ENCODE assay signal across 8 cellular contexts in the genomic region with DNA sequence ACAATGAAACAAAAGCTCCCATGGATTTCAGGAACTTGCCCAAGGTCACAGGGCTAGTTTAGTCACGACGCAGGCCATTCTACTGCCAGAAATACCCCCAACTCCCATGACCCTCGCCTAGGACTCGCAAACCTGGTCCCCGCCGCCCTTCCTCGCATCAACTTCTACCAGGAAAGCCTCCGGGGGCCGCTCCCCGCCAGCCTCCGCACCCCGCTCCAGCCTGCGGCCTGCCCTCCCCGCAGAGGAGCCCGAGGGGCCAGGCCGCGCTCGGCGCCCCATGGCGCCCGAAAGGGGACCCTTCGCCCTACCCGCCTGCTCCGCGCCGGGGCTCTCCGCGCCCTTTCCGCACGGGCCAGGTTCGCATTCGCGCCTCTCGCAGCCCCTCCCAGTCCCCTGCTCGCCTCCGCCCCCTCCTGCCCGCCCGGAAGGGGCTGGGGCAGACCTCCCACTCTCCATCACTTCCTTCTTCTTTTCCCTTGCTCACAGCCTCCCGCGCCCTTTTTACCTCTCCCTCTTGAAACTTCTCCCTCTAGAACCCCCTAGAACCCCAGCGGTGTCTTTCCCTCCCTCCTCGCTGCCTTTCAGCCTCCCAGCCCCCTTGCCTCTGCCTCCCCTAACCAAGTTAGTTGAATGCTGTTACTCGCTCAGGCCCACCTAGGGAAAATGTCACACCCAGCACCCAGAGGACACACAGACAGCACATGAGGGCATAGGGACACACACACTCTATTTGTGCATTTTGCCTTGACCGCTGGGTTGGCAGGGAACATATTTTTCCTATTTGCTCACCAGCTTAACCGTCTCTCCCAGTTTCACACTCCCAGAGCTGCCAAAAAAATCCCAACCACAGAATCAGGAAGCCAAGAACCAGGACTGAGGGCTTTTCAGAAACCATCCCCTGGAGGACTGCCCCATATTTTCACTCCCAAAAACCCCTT. TPM values are rescaled to one million over a fixed set of nuclear protein-coding genes. Genes with fewer than 3 reads are reported as not detected.
DNase-seq lines count a peak whose midpoint lies in the region; ATAC-seq and TF ChIP-seq lines count a peak whose summit lies in the region.

A gene (minus strand): TSS at position 368 of the 938 bp plus-strand sequence. CDS start 949 bp downstream, outside the sequence.

- H3K4me1 ChIP-seq in right cardiac atrium (ENCODE audit: control insufficient read depth, insufficient read depth, low read length), result peaks cover 35% of the 10 kb centered on the region
- peaks cover 55% of the 10 kb centered on the region for H3K4me1 ChIP-seq in vagina

- H3K9me3 ChIP-seq in right cardiac atrium (ENCODE audit: control insufficient read depth, low read length) (no peaks in the 10 kb centered on the region), vagina (no peaks in the 10 kb centered on the region)

- peak; percentile 52 for ATAC-seq in GM19467 (IDR thresholded peaks at IDR 0.05; ENCODE audit: unreplicated experiment)
- ATAC-seq in right cardiac atrium, result peak; percentile 77 to 84

- H3K36me3 ChIP-seq in vagina, result no peaks in the 10 kb centered on the region

- DNase-seq in CMK (ENCODE audit: low read depth), result peak; percentile 73
- DNase-seq in HS-5 (ENCODE audit: low read depth), result peak; percentile 85
- DNase-seq in amniotic epithelial cell (ENCODE audit: low read depth), result peak; percentile 88
- peak; percentile 80 to 92 (median 91) for DNase-seq in right cardiac atrium
- DNase-seq in renal cortical epithelial cell (ENCODE audit: low read depth), result peak; percentile 85
- peak in 1 of 2 donors; percentile 94 for DNase-seq in vagina (ENCODE audit: extremely low spot score in 2 of 2)

- H3K4me3 ChIP-seq in right cardiac atrium (ENCODE audit: low read length) (peak within 1 kb of the TSS; percentile 75), vagina (peak within 1 kb of the TSS; percentile 57 to 70)

- TF ChIP-seq POLR2A in vagina (IDR thresholded peaks at IDR 0.05), result no peak

- intact Hi-C loops in T-helper 1 cell treated with Interleukin-12 subunit alpha and Interleukin-12 subunit beta and Interleukin-4 antibody, amounts not matched to agents 30 ng/mL and 1 ng/mL, for 36 hours (cut with micrococcal nuclease), result loop anchor here (1.0 to 10.0 kb wide), 4 partner anchors 103 to 1718 kb away; a partner anchor contains a TSS
- intact Hi-C loops in right cardiac atrium (cut with DNase I), result no loop called here
- intact Hi-C loops in vagina (cut with DNase I), result no loop called here

- WGBS in right cardiac atrium, result 2% methylated on average over 45 of the region's 45 CpGs

- TF ChIP-seq CTCF in vagina (IDR thresholded peaks at IDR 0.05), result peak in 1 of 3 experiments; percentile 18

- H3K27ac ChIP-seq in right cardiac atrium (ENCODE audit: low read length), result peak within 1 kb of the TSS; percentile 97
- peak within 1 kb of the TSS; percentile 99 for H3K27ac ChIP-seq in vagina

- H3K27me3 ChIP-seq in right cardiac atrium (ENCODE audit: control insufficient read depth, insufficient read depth), result no peaks in the 10 kb centered on the region
- H3K27me3 ChIP-seq in vagina, result no peaks in the 10 kb centered on the region

RNA-seq across cellular contexts. Expression of the gene that starts here (rescaled TPM):
- 52.6 and 54.2 TPM in 2 replicates for total RNA-seq in T-helper 1 cell treated with Interleukin-12 subunit alpha and Interleukin-12 subunit beta and Interleukin-4 antibody, amounts not matched to agents 30 ng/mL and 1 ng/mL, for 36 hours
- total RNA-seq in right cardiac atrium, result 10 to 100 TPM; 24.1 to 37.0 (median 30.7) TPM
- polyA plus RNA-seq in right cardiac atrium, result 20.7 TPM
- 46.4 and 47.9 TPM in 2 replicates for total RNA-seq in renal cortical epithelial cell
- 53.5 TPM for total RNA-seq in vagina
